16 cellular contexts compared by ENCODE assay signal in the genomic region with DNA sequence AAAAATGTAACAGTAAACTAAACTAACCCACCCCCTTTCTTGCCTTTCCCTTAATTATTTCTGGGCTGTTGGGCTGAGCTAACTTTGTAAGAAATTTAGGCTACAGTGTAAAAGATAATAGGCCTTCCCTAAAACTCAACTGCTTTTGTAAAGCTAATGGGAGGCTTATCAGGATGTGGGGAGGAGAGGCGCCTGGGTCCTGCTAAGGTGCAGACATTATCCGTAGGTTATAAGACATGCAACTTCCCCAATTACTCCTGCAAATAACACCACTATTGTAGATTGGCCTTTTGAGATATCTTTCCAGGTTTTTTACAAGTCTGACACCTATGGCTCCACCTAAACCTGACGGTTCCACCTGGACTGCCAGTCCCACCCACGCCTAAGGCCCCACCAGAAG.
DNase-seq lines count a peak whose midpoint lies in the region; TF ChIP-seq lines count a peak whose summit lies in the region.
"Had no signal": no experiment of that assay in that cellular context is flagged by ENCODE, and none has a peak within 500 bp of the region (broad histone marks: within the 10 kb centered on the region; RNA-seq: fewer than 3 reads in every experiment).

No MANE protein-coding gene starts in this region.

- no peak overlapping the region for H3K9ac ChIP-seq in BLaER1
- H3K9ac ChIP-seq in MM.1S (ENCODE audit: low read length) = no peak overlapping the region
- H3K9ac ChIP-seq in mesendoderm (ENCODE audit: low read length) = no peak overlapping the region
- H3K9ac ChIP-seq in smooth muscle cell (ENCODE audit: low read depth) = no peak overlapping the region

- H3F3A ChIP-seq in MM.1S (ENCODE audit: insufficient read depth, low read length) (peaks cover 18% of the 10 kb centered on the region), smooth muscle cell (ENCODE audit: low read depth) (no peaks in the 10 kb centered on the region)

- H3K9me2 ChIP-seq in MM.1S (replicated peaks; ENCODE audit: insufficient read depth, low read length) = no peaks in the 10 kb centered on the region

- H3K4me2 ChIP-seq in BLaER1 (peak overlapping the region; percentile 53), MM.1S (ENCODE audit: low read depth, low read length) (peak overlapping the region; percentile 49; the same call in 1 of the 2 replicates), mesendoderm (ENCODE audit: low read length) (no peak overlapping the region), smooth muscle cell (no peak overlapping the region)
- H3K4me2 ChIP-seq: A549 had no signal

- TF ChIP-seq CTCF in MM.1S (IDR thresholded peaks at IDR 0.05; ENCODE audit: low read length) = no peak
- no peak for TF ChIP-seq CTCF in smooth muscle cell (IDR thresholded peaks at IDR 0.05; ENCODE audit: borderline replicate concordance, insufficient read depth, poor library complexity, severe bottlenecking)

- H3K18ac ChIP-seq in mesendoderm (ENCODE audit: low read length) = no peak overlapping the region

- no peak overlapping the region for H2AFZ ChIP-seq in MM.1S (ENCODE audit: low read length)
- H2AFZ ChIP-seq in smooth muscle cell (ENCODE audit: low read depth) = no peak overlapping the region

- no peak overlapping the region for H2AK5ac ChIP-seq in mesendoderm (ENCODE audit: low read length)

- H3K27me3 ChIP-seq in BLaER1 = no peaks in the 10 kb centered on the region
- H3K27me3 ChIP-seq in MM.1S (replicated peaks; ENCODE audit: insufficient read depth, low read length) = peaks cover 18% of the 10 kb centered on the region; the same call in 1 of the 2 replicates
- no peaks in the 10 kb centered on the region for H3K27me3 ChIP-seq in mesendoderm (ENCODE audit: insufficient read depth, low read length, poor library complexity)
- H3K27me3 ChIP-seq in smooth muscle cell (ENCODE audit: low read depth) = no peaks in the 10 kb centered on the region

- no peak overlapping the region for H2BK120ac ChIP-seq in mesendoderm (ENCODE audit: low read depth, low read length)

- H2BK5ac ChIP-seq in mesendoderm (ENCODE audit: low read length) = peak overlapping the region; percentile 84

- H3K4me1 ChIP-seq in BLaER1 = peaks cover 27% of the 10 kb centered on the region
- H3K4me1 ChIP-seq in MM.1S (ENCODE audit: low read length) = peaks cover 14% of the 10 kb centered on the region
- H3K4me1 ChIP-seq in mesendoderm (ENCODE audit: control insufficient read depth, low read depth, low read length) = peaks cover 1% of the 10 kb centered on the region
- no peaks in the 10 kb centered on the region for H3K4me1 ChIP-seq in smooth muscle cell (ENCODE audit: low read depth)
- H3K4me1 ChIP-seq: A549 had no signal

- no CpG with 5 or more reads among the region's 4 CpGs for WGBS in mesendoderm (ENCODE audit: extremely low coverage, insufficient coverage, low lambda C conversion rate)
- 71% methylated on average over 4 of the region's 4 CpGs for WGBS in smooth muscle cell (ENCODE audit: low lambda C conversion rate)

- no peak overlapping the region for H3K4ac ChIP-seq in mesendoderm (ENCODE audit: low read depth, low read length)

- no peak overlapping the region for H2BK15ac ChIP-seq in mesendoderm (replicated peaks; ENCODE audit: low read depth)

- H3K9me3 ChIP-seq in BLaER1 = no peaks in the 10 kb centered on the region
- H3K9me3 ChIP-seq in MM.1S (replicated peaks; ENCODE audit: insufficient read depth, low read length) = no peaks in the 10 kb centered on the region
- no peaks in the 10 kb centered on the region for H3K9me3 ChIP-seq in smooth muscle cell (replicated peaks; ENCODE audit: low read depth)
- H3K9me3 ChIP-seq: A549 had no signal

- peak; percentile 76 for DNase-seq in Jurkat, Clone E6-1 (ENCODE audit: low read depth, low spot score)
- DNase-seq in MM.1S (no peak), mesendoderm (peak; percentile 75), smooth muscle cell (lab: John Stamatoyannopoulos, UW; ENCODE audit: unreplicated experiment) (no peak), NCI-H1092 (lab: John Stamatoyannopoulos, UW) (no peak), cerebellum (ENCODE audit: low spot score) (no peak)
- DNase-seq: AML-193; Calu3; CD8-positive, alpha-beta T cell; DMS79 treated with DMSO at 0.1 percent for 48 hours; GOT3; H9; KG1 had no signal

- H3K27ac ChIP-seq in BLaER1 (peak overlapping the region; percentile 12; the same call in 1 of the 2 replicates), MM.1S (ENCODE audit: low read length) (peak overlapping the region; percentile 80; the same call in 1 of the 2 replicates), mesendoderm (ENCODE audit: low read depth, low read length) (peak overlapping the region; percentile 31), smooth muscle cell (ENCODE audit: low read depth) (no peak overlapping the region)
- H3K27ac ChIP-seq: 22Rv1, A549 had no signal

- H3K79me2 ChIP-seq in MM.1S (ENCODE audit: low read length) (no peaks in the 10 kb centered on the region), mesendoderm (ENCODE audit: control insufficient read depth, insufficient read depth, low read length) (no peaks in the 10 kb centered on the region), smooth muscle cell (ENCODE audit: low read depth) (no peaks in the 10 kb centered on the region)

- no peaks in the 10 kb centered on the region for H3K79me1 ChIP-seq in mesendoderm (ENCODE audit: low read length)

- H3K56ac ChIP-seq in mesendoderm (ENCODE audit: low read length) = no peak overlapping the region

- H3K23ac ChIP-seq in mesendoderm (ENCODE audit: low read length) = no peak overlapping the region

- no peak overlapping the region for H4K5ac ChIP-seq in mesendoderm (ENCODE audit: low read length)

- H3K36me3 ChIP-seq in BLaER1 (no peaks in the 10 kb centered on the region), MM.1S (replicated peaks; ENCODE audit: insufficient read depth, low read length) (no peaks in the 10 kb centered on the region), mesendoderm (ENCODE audit: control insufficient read depth, insufficient read depth, low read length) (no peaks in the 10 kb centered on the region), smooth muscle cell (ENCODE audit: low read depth) (no peaks in the 10 kb centered on the region)

- H4K8ac ChIP-seq in mesendoderm (ENCODE audit: low read depth, low read length) = no peak overlapping the region

- no peak overlapping the region for H3K4me3 ChIP-seq in BLaER1
- peak overlapping the region; percentile 31 for H3K4me3 ChIP-seq in Jurkat, Clone E6-1 (ENCODE audit: low read length)
- no peak overlapping the region for H3K4me3 ChIP-seq in MM.1S (ENCODE audit: low read length)
- H3K4me3 ChIP-seq in mesendoderm (ENCODE audit: low read length) = no peak overlapping the region
- no peak overlapping the region for H3K4me3 ChIP-seq in smooth muscle cell
- H3K4me3 ChIP-seq: A549 had no signal

- no peaks in the 10 kb centered on the region for H4K20me1 ChIP-seq in BLaER1
- H4K20me1 ChIP-seq in MM.1S (ENCODE audit: insufficient read depth, low read length) = no peaks in the 10 kb centered on the region
- no peaks in the 10 kb centered on the region for H4K20me1 ChIP-seq in smooth muscle cell (ENCODE audit: low read depth)

Comparison
In these comparisons a context has a peak if more than half of its experiments do, and no peak if none do; other contexts are left out.
1. H3K4me2 ChIP-seq: peak in BLaER1 (single experiment) and MM.1S (single experiment); none in mesendoderm (single experiment) and smooth muscle cell (single experiment).
2. DNase-seq: peak in Jurkat, Clone E6-1 (single experiment) and mesendoderm (single experiment); none in MM.1S (single experiment), smooth muscle cell (single experiment), NCI-H1092 (single experiment) and cerebellum (single experiment).